In genomic region chr11:76671626-76672309, GRCh38 we compare ENCODE assay signal across 1 cellular context.
TF ChIP-seq lines count a peak whose summit lies in the region.

No MANE protein-coding gene starts in this region.

TF ChIP-seq in HepG2, 621 proteins besides CTCF, POLR2A, EP300 and RAD21:
- no peak for TF ChIP-seq AKNA (CRISPR knock-in tag; IDR thresholded peaks at IDR 0.05; ENCODE audit: borderline replicate concordance)
